In the genomic region with DNA sequence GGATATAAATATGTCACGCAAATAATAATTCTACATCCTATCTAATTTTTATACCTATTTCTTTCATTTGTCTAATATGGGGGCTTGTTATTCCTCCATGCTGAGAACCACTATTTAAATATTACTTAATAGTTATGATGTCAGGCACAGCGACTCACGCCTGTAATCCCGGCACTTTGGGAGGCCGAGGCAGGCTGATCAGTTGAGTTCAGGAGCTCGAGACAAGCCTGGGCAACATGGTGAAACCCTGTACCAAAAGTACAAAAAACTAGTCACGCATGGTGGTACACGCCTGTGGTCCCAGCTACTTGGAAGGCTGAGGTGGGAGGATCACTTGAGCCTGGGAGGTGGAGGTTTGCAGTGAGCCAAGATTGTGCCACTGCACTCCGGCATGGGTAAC, we compare ENCODE assay signal across 19 cellular contexts.
"Had no signal": no experiment of that assay in that cellular context is flagged by ENCODE, and none has a peak within 500 bp of the region (broad histone marks: within the 10 kb centered on the region; RNA-seq: fewer than 3 reads in every experiment).

No MANE protein-coding gene starts in this region.

- H3K4me3 ChIP-seq: cardiac muscle cell, hepatocyte, sigmoid colon, smooth muscle cell, transverse colon had no signal

- H3K27ac Mint-ChIP-seq: activated naive CD8-positive, alpha-beta T cell treated with anti-CD3 and anti-CD28 coated beads for 36 hours; activated T-helper 2 cell treated with anti-CD3 and anti-CD28 coated beads, Interferon-gamma antibody, Interleukin-2, Interleukin-4, amounts not matched to agents 10 μg/mL and 5 μg/mL and 100 μg/mL, durations not matched to agents 14 hours and 24 hours and 36 hours; stimulated activated naive B cell treated with anti-CD40 and anti-IgM and Interleukin-4, amounts not matched to agents 10 μg/mL and 1 μg/mL and 100 μg/mL, for 72 hours had no signal

- H3K27me3 ChIP-seq: cardiac muscle cell, hepatocyte, sigmoid colon, transverse colon had no signal

- H3K36me3 ChIP-seq: cardiac muscle cell had no signal

- ATAC-seq: activated T-cell treated with anti-CD3 and anti-CD28 coated beads, Interleukin-2, amount 50 U/mL, for 4 hours; left ventricle myocardium superior; stimulated activated naive B cell treated with anti-CD40 and anti-IgM and Interleukin-4, amounts not matched to agents 10 μg/mL and 1 μg/mL and 100 μg/mL, for 72 hours had no signal

- DNase-seq: activated CD4-positive, alpha-beta T cell treated with anti-CD3 and anti-CD28 coated beads for 4 hours; activated CD4-positive, alpha-beta T cell treated with anti-CD3 and anti-CD28 coated beads, Interleukin-2, amount 50 U/mL, for 48 hours; activated CD4-positive, CD25-positive, alpha-beta regulatory T cell; activated CD8-positive, alpha-beta memory T cell treated with anti-CD3 and anti-CD28 coated beads, Interleukin-2, amount 50 U/mL, for 48 hours; activated naive CD4-positive, alpha-beta T cell; activated naive CD8-positive, alpha-beta T cell treated with anti-CD3 and anti-CD28 coated beads for 36 hours; activated T-cell treated with anti-CD3 and anti-CD28 coated beads, Interleukin-2, amount 50 U/mL, for 4 hours; foreskin melanocyte; left ventricle myocardium superior; retina; sigmoid colon; stimulated activated CD4-positive, alpha-beta T cell treated with anti-CD3 and anti-CD28 coated beads, Interleukin-15, amount 100 ng/mL, for 24 hours; stimulated activated naive B cell treated with anti-CD40 and anti-IgM and Interleukin-4, amounts not matched to agents 10 μg/mL and 1 μg/mL and 100 μg/mL, for 72 hours; transverse colon had no signal

- H3K4me1 ChIP-seq: sigmoid colon had no signal

- H3K4me3 Mint-ChIP-seq: activated naive CD8-positive, alpha-beta T cell treated with anti-CD3 and anti-CD28 coated beads for 36 hours; activated T-cell treated with anti-CD3 and anti-CD28 coated beads, Interleukin-2, amount 50 U/mL, for 4 hours; stimulated activated naive B cell treated with anti-CD40 and anti-IgM and Interleukin-4, amounts not matched to agents 10 μg/mL and 1 μg/mL and 100 μg/mL, for 72 hours; T-helper 1 cell treated with Interleukin-12 subunit alpha and Interleukin-12 subunit beta and Interleukin-4 antibody, amounts not matched to agents 30 μg/mL and 1 μg/mL, for 36 hours had no signal

- H3K27me3 Mint-ChIP-seq: activated naive CD8-positive, alpha-beta T cell treated with anti-CD3 and anti-CD28 coated beads for 36 hours; stimulated activated naive B cell treated with anti-CD40 and anti-IgM and Interleukin-4, amounts not matched to agents 10 μg/mL and 1 μg/mL and 100 μg/mL, for 72 hours had no signal

- H3K27ac ChIP-seq: cardiac muscle cell, hepatocyte, sigmoid colon, transverse colon had no signal

- H3K9me3 ChIP-seq: sigmoid colon, transverse colon had no signal

- H3K9me3 Mint-ChIP-seq: activated naive CD8-positive, alpha-beta T cell treated with anti-CD3 and anti-CD28 coated beads for 36 hours; activated T-cell treated with anti-CD3 and anti-CD28 coated beads, Interleukin-2, amount 50 U/mL, for 4 hours; activated T-helper 2 cell treated with anti-CD3 and anti-CD28 coated beads, Interferon-gamma antibody, Interleukin-2, Interleukin-4, amounts not matched to agents 10 μg/mL and 5 μg/mL and 100 μg/mL, durations not matched to agents 14 hours and 24 hours and 36 hours; stimulated activated naive B cell treated with anti-CD40 and anti-IgM and Interleukin-4, amounts not matched to agents 10 μg/mL and 1 μg/mL and 100 μg/mL, for 72 hours; T-helper 1 cell treated with Interleukin-12 subunit alpha and Interleukin-12 subunit beta and Interleukin-4 antibody, amounts not matched to agents 30 μg/mL and 1 μg/mL, for 36 hours had no signal
